In genomic region chr6:75244063-75244575, GRCh38 we compare ENCODE assay signal across 1 cellular context.
TF ChIP-seq lines count a peak whose summit lies in the region.

No MANE protein-coding gene starts in this region.

TF ChIP-seq in GM12878, 131 proteins besides CTCF, POLR2A, EP300 and RAD21:
- TF ChIP-seq BRCA1 (IDR thresholded peaks at IDR 0.05; ENCODE audit: low read depth, low read length) = no peak
- no peak for TF ChIP-seq MYC (IDR thresholded peaks at IDR 0.05; ENCODE audit: insufficient read depth, insufficient read length, insufficient replicate concordance, low read length, severe bottlenecking)
- TF ChIP-seq RCOR1 (conservative IDR thresholded peaks at IDR 0.05; ENCODE audit: low read depth, low read length) = 0 out of 2 replicates have a peak, but pooled peaks have one; percentile 11
- 0 out of 2 replicates have a peak, but pooled peaks have one; percentile 36 for TF ChIP-seq MAX (IDR thresholded peaks at IDR 0.05; ENCODE audit: low read depth, low read length)
- TF ChIP-seq NR2C2 (IDR thresholded peaks at IDR 0.05; ENCODE audit: borderline replicate concordance, control insufficient read depth, insufficient read length, low read depth) = no peak
- peak; percentile 6; the same call in 1 of the 2 replicates for TF ChIP-seq RAD51 (IDR thresholded peaks at IDR 0.05)
- TF ChIP-seq GATAD2B (conservative IDR thresholded peaks at IDR 0.05; ENCODE audit: low read depth) = no peak
- no peak for TF ChIP-seq RELB (IDR thresholded peaks at IDR 0.05; ENCODE audit: low read depth)
- no peak for TF ChIP-seq CBX5 (IDR thresholded peaks at IDR 0.05; ENCODE audit: low read depth)
- peak; percentile 2; the same call in 1 of the 2 replicates for TF ChIP-seq NFIC (IDR thresholded peaks at IDR 0.05; ENCODE audit: low read depth, low read length)
- TF ChIP-seq SP1 (IDR thresholded peaks at IDR 0.05; ENCODE audit: low read depth, low read length) = no peak
- TF ChIP-seq ZNF217 (IDR thresholded peaks at IDR 0.05) = no peak
- 0 out of 2 replicates have a peak, but pooled peaks have one; percentile 23 for TF ChIP-seq YY1 (IDR thresholded peaks at IDR 0.05; ENCODE audit: low read depth, low read length)
- no peak for TF ChIP-seq E2F4 (IDR thresholded peaks at IDR 0.05; ENCODE audit: low read depth, low read length)
- TF ChIP-seq SMARCA5 (IDR thresholded peaks at IDR 0.05) = no peak
- TF ChIP-seq KDM1A (IDR thresholded peaks at IDR 0.05; ENCODE audit: borderline replicate concordance) = no peak
- TF ChIP-seq ATF3 (IDR thresholded peaks at IDR 0.05; ENCODE audit: borderline replicate concordance, extremely low read depth, low read depth, low read length) = no peak
- TF ChIP-seq ELK1 (IDR thresholded peaks at IDR 0.05; ENCODE audit: low read depth, low read length) = no peak
- TF ChIP-seq STAT3 (IDR thresholded peaks at IDR 0.05; ENCODE audit: low read depth, low read length) = no peak
